Comparison of ENCODE assay signal across 9 cellular contexts in the genomic region with DNA sequence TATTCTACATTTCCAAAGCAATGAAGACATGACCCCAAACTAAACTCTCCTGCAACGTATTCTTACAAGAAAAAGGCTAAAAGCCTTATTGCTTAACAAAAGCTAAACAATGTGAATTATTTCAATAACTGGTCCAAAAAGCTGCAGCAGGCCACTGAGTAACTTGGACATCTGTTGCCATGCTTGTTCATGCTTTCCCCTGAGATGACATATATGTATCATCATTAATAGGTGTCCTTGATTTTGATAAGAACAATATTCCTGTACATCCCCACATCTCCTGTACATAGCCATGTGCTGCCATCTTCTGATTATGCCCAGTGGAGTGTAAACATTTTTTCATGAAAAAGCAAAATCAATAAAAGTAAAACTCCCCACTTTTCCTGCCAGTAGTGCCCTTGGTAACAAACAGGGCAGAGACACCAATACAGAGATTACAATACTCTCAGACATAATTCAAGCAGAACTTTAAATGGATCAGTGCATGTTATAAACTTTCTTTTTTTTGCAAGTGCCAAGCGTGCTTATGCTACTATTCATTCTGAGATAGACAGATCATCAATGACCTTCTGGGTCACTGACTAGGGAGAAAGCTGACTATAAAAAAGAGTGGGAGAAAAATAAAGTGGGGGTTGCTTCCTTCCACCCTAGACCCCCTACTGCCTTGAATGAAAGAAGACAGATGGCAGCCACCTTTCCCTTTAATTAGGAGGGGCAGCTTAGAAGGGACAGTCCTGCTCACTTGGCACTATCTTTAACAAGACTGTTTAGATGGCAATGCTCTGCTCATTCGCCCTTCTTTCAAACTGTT.
DNase-seq lines count a peak whose midpoint lies in the region; ATAC-seq and TF ChIP-seq lines count a peak whose summit lies in the region.
"Had no signal": no experiment of that assay in that cellular context is flagged by ENCODE, and none has a peak within 500 bp of the region (broad histone marks: within the 10 kb centered on the region; RNA-seq: fewer than 3 reads in every experiment).

No MANE protein-coding gene starts in this region.

- H3K27me3 ChIP-seq in CD4-positive, alpha-beta memory T cell (ENCODE audit: insufficient read depth, low read length) = no peaks in the 10 kb centered on the region
- no peaks in the 10 kb centered on the region for H3K27me3 ChIP-seq in neural progenitor cell
- H3K27me3 ChIP-seq: tibial artery had no signal

- peaks cover 69 to 96% (median 83%) of the 10 kb centered on the region in 4 donors for H3K4me1 Mint-ChIP-seq in CD4-positive, alpha-beta memory T cell
- H3K4me1 Mint-ChIP-seq in neural progenitor cell (peaks cover 46% of the 10 kb centered on the region), CD14-positive monocyte (peaks cover 32% of the 10 kb centered on the region)

- no peaks in the 10 kb centered on the region for H3K79me2 ChIP-seq in neural progenitor cell (ENCODE audit: low read depth)

- H3K4me3 Mint-ChIP-seq in CD4-positive, alpha-beta memory T cell = peak overlapping the region; percentile 89 to 97 (median 94)
- H3K4me3 Mint-ChIP-seq in neural progenitor cell = peak overlapping the region; percentile 8
- H3K4me3 Mint-ChIP-seq in CD14-positive monocyte = peak overlapping the region in 1 of 2 donors; percentile 85

- H4K20me1 ChIP-seq in neural progenitor cell (ENCODE audit: low read depth) = no peaks in the 10 kb centered on the region

- H3K27ac ChIP-seq in CD4-positive, alpha-beta memory T cell (ENCODE audit: low read depth, low read length) = peak overlapping the region; percentile 77
- no peak overlapping the region for H3K27ac ChIP-seq in neural progenitor cell
- H3K27ac ChIP-seq: tibial artery had no signal

- POLR2A ChIA-PET in CD4-positive, alpha-beta memory T cell (lab: Charles Lee; ENCODE audit: partially characterized antibody) = interaction anchor here (0.6 to 7.8 kb wide), 5 partner anchors 10 to 168 kb away, joined by 3 to 116 read pairs (median 50); no protein-coding TSS in a partner anchor

- no peak for ATAC-seq in HG03139 (IDR thresholded peaks at IDR 0.05; ENCODE audit: unreplicated experiment)

- H3K9ac ChIP-seq in neural progenitor cell = no peak overlapping the region

- no peak for DNase-seq in CD4-positive, alpha-beta memory T cell
- DNase-seq in NCI-H524 treated with DMSO at 0.1 percent for 48 hours (lab: John Stamatoyannopoulos, UW) = peak; percentile 43
- peak; percentile 56 for DNase-seq in choroid plexus epithelial cell (ENCODE audit: low read depth)
- DNase-seq in neural progenitor cell (ENCODE audit: low spot score) = peak; percentile 53
- DNase-seq in GM10266 (ENCODE audit: extremely low spot score) = no peak
- DNase-seq in AG08396 (ENCODE audit: low spot score) = no peak
- no peak for DNase-seq in CD14-positive monocyte (ENCODE audit: low spot score)
- DNase-seq: tibial artery had no signal

- H3F3A ChIP-seq in neural progenitor cell (ENCODE audit: low read depth) = no peaks in the 10 kb centered on the region

- peaks cover 97% of the 10 kb centered on the region for H3K4me1 ChIP-seq in CD4-positive, alpha-beta memory T cell (ENCODE audit: insufficient read depth, low read length)
- H3K4me1 ChIP-seq in neural progenitor cell = peaks cover 29% of the 10 kb centered on the region

- H3K4me2 ChIP-seq in neural progenitor cell = peak overlapping the region; percentile 34

- TF ChIP-seq CTCF in choroid plexus epithelial cell (conservative IDR thresholded peaks at IDR 0.05; ENCODE audit: low read depth, low read length) (no peak), neural progenitor cell (IDR thresholded peaks at IDR 0.05) (no peak), GM10266 (IDR thresholded peaks at IDR 0.05; ENCODE audit: control insufficient read depth, insufficient read depth, low read depth, missing control alignments) (no peak), CD14-positive monocyte (IDR thresholded peaks at IDR 0.05) (no peak)

- H3K9me3 ChIP-seq in CD4-positive, alpha-beta memory T cell (ENCODE audit: control insufficient read depth in 1 of 2, low read length in 2 of 2) = no peaks in the 10 kb centered on the region
- no peaks in the 10 kb centered on the region for H3K9me3 ChIP-seq in neural progenitor cell (ENCODE audit: low read depth)
- H3K9me3 ChIP-seq: tibial artery had no signal

- peak overlapping the region in 6 of 7 donors; percentile 93 to 99 (median 98) for H3K27ac Mint-ChIP-seq in CD4-positive, alpha-beta memory T cell
- no peak overlapping the region for H3K27ac Mint-ChIP-seq in neural progenitor cell
- peak overlapping the region in 1 of 7 donors; percentile 95 for H3K27ac Mint-ChIP-seq in CD14-positive monocyte

- H3K27me3 Mint-ChIP-seq in CD4-positive, alpha-beta memory T cell = peaks cover 0 to 2% of the 10 kb centered on the region in 2 donors
- H3K27me3 Mint-ChIP-seq in neural progenitor cell (ENCODE audit: insufficient read depth, low read depth) (peaks cover 10% of the 10 kb centered on the region), CD14-positive monocyte (ENCODE audit: low read depth in 3 of 3) (peaks cover 0 to 2% (median 0%) of the 10 kb centered on the region in 3 donors)

- H3K9me3 Mint-ChIP-seq in CD4-positive, alpha-beta memory T cell = no peaks in the 10 kb centered on the region
- no peaks in the 10 kb centered on the region for H3K9me3 Mint-ChIP-seq in neural progenitor cell
- H3K9me3 Mint-ChIP-seq in CD14-positive monocyte = no peaks in the 10 kb centered on the region

- intact Hi-C loops in CD4-positive, alpha-beta memory T cell (cut with micrococcal nuclease) = loop anchor here (1.0 kb wide), 2 partner anchors 9 to 22 kb away; no protein-coding TSS in a partner anchor
- intact Hi-C loops in CD14-positive monocyte (cut with micrococcal nuclease) = loop anchor here in 1 of 2 donors (5.0 kb wide), 1 partner anchor 37 kb away; no protein-coding TSS in a partner anchor

- H3K4me3 ChIP-seq in CD4-positive, alpha-beta memory T cell (ENCODE audit: low read length in 2 of 2) = peak overlapping the region; percentile 1 to 54
- peak overlapping the region; percentile 58 for H3K4me3 ChIP-seq in choroid plexus epithelial cell (ENCODE audit: low read depth, low read length)
- no peak overlapping the region for H3K4me3 ChIP-seq in neural progenitor cell
- H3K4me3 ChIP-seq: tibial artery had no signal

- no peak overlapping the region for H2AFZ ChIP-seq in neural progenitor cell (replicated peaks)

- H3K36me3 ChIP-seq in CD4-positive, alpha-beta memory T cell (ENCODE audit: insufficient read depth, low read length) = no peaks in the 10 kb centered on the region
- H3K36me3 ChIP-seq in neural progenitor cell = no peaks in the 10 kb centered on the region

- CTCF ChIA-PET in CD4-positive, alpha-beta memory T cell (lab: Charles Lee; ENCODE audit: partially characterized antibody) = interaction anchor here (0.6 to 6.2 kb wide), 11 partner anchors 9 to 100 kb away, joined by 3 to 29 read pairs (median 3); no protein-coding TSS in a partner anchor

- H3K36me3 Mint-ChIP-seq in CD4-positive, alpha-beta memory T cell = peaks cover 42 to 76% of the 10 kb centered on the region in 2 donors
- no peaks in the 10 kb centered on the region for H3K36me3 Mint-ChIP-seq in neural progenitor cell
- peaks cover 28 to 48% of the 10 kb centered on the region in 2 donors for H3K36me3 Mint-ChIP-seq in CD14-positive monocyte

Comparison
In these comparisons a context has a peak if more than half of its experiments do, and no peak if none do; other contexts are left out.
1. DNase-seq: peak in NCI-H524 treated with DMSO at 0.1 percent for 48 hours (single experiment), choroid plexus epithelial cell (single experiment) and neural progenitor cell (single experiment); none in CD4-positive, alpha-beta memory T cell (0 of 5), GM10266 (single experiment), AG08396 (single experiment) and CD14-positive monocyte (single experiment).